23 cellular contexts compared by ENCODE assay signal in genomic region chr1:151243683-151244216, GRCh38.
"Had no signal": no experiment of that assay in that cellular context is flagged by ENCODE, and none has a peak within 500 bp of the region (broad histone marks: within the 10 kb centered on the region; RNA-seq: fewer than 3 reads in every experiment).

No MANE protein-coding gene starts in this region.

- H3K4me3 Mint-ChIP-seq: activated naive CD4-positive, alpha-beta T cell treated with anti-CD3 and anti-CD28 coated beads, Interleukin-2, amount 50 U/mL, for 24 hours; activated T-helper 1 cell treated with anti-CD3 and anti-CD28 coated beads, Interleukin-12 subunit alpha, Interleukin-12 subunit beta, Interleukin-2, Interleukin-4 antibody, amounts not matched to agents 30 ng/mL and 10 ng/mL and 1 ng/mL, durations not matched to agents 14 hours and 24 hours and 36 hours; naive thymus-derived CD4-positive, alpha-beta T cell; neural crest cell; T-helper 17 cell had no signal

- FAIRE-seq: kidney had no signal

- H3K9me3 ChIP-seq: prostate gland, thyroid gland, upper lobe of right lung had no signal

- H3K4me1 ChIP-seq: prostate gland, thyroid gland, upper lobe of right lung had no signal

- H3K9me3 Mint-ChIP-seq: activated naive CD4-positive, alpha-beta T cell treated with anti-CD3 and anti-CD28 coated beads, Interleukin-2, amount 50 U/mL, for 24 hours; activated T-helper 1 cell treated with anti-CD3 and anti-CD28 coated beads, Interleukin-12 subunit alpha, Interleukin-12 subunit beta, Interleukin-2, Interleukin-4 antibody, amounts not matched to agents 30 ng/mL and 10 ng/mL and 1 ng/mL, durations not matched to agents 14 hours and 24 hours and 36 hours; naive thymus-derived CD4-positive, alpha-beta T cell; neural crest cell had no signal

- H3K27me3 ChIP-seq: thyroid gland, upper lobe of right lung had no signal

- DNase-seq: activated CD4-positive, alpha-beta T cell treated with anti-CD3 and anti-CD28 coated beads for 4 hours; activated CD4-positive, alpha-beta T cell treated with anti-CD3 and anti-CD28 coated beads, Interleukin-2, amount 50 U/mL, for 48 hours; activated CD4-positive, CD25-positive, alpha-beta regulatory T cell; activated CD8-positive, alpha-beta memory T cell treated with anti-CD3 and anti-CD28 coated beads, Interleukin-2, amount 50 U/mL, for 48 hours; activated gamma-delta T cell; amniotic stem cell; kidney; naive thymus-derived CD4-positive, alpha-beta T cell; stimulated activated CD4-positive, alpha-beta T cell treated with anti-CD3 and anti-CD28 coated beads, Interleukin-2, amount 100 ng/mL, for 48 hours; stimulated activated CD8-positive, alpha-beta memory T cell treated with anti-CD3 and anti-CD28 coated beads, Interleukin-4, amount 100 ng/mL, for 48 hours; stimulated activated naive CD4-positive, alpha-beta T cell treated with Interleukin-2 at 50 U/mL for 16 hours; substantia nigra; SW 1271; T-helper 17 cell; thyroid gland; upper lobe of right lung had no signal

- ATAC-seq: left lobe of liver; naive thymus-derived CD4-positive, alpha-beta T cell; T-helper 17 cell; upper lobe of right lung had no signal

- H3K27me3 Mint-ChIP-seq: activated naive CD4-positive, alpha-beta T cell treated with anti-CD3 and anti-CD28 coated beads, Interleukin-2, amount 50 U/mL, for 24 hours; naive thymus-derived CD4-positive, alpha-beta T cell; T-helper 17 cell had no signal

- H3K4me1 Mint-ChIP-seq: activated naive CD4-positive, alpha-beta T cell treated with anti-CD3 and anti-CD28 coated beads, Interleukin-2, amount 50 U/mL, for 24 hours; neural crest cell had no signal

- H3K27ac Mint-ChIP-seq: activated naive CD4-positive, alpha-beta T cell treated with anti-CD3 and anti-CD28 coated beads, Interleukin-2, amount 50 U/mL, for 24 hours; T-helper 17 cell had no signal

- H3K4me3 ChIP-seq: lung, prostate gland, thyroid gland, upper lobe of right lung had no signal

- H3K27ac ChIP-seq: epithelial cell of prostate, prostate gland, thyroid gland, upper lobe of right lung had no signal
